In genomic region chr15:51622269-51623180, GRCh38 we compare ENCODE assay signal across 8 cellular contexts. TPM values are rescaled to one million over a fixed set of nuclear protein-coding genes. Genes with fewer than 3 reads are reported as not detected.
DNase-seq lines count a peak whose midpoint lies in the region; ATAC-seq and TF ChIP-seq lines count a peak whose summit lies in the region.

Gene DMXL2 (minus strand): TSS chr15:51622771. CDS start chr15:51622545, 226 bp downstream.

- peaks cover 16% of the 10 kb centered on the region for H3K4me1 ChIP-seq in HAP-1
- H3K4me1 ChIP-seq in heart left ventricle: peaks cover 0 to 47% (median 10%) of the 10 kb centered on the region in 12 donors
- H3K4me1 ChIP-seq in transverse colon: peaks cover 0 to 34% (median 20%) of the 10 kb centered on the region in 4 donors

- no peak for TF ChIP-seq EP300 in transverse colon (IDR thresholded peaks at IDR 0.05; ENCODE audit: low read depth)

- H3K36me3 ChIP-seq in HAP-1 (replicated peaks): no peaks in the 10 kb centered on the region
- no peaks in the 10 kb centered on the region for H3K36me3 ChIP-seq in heart left ventricle
- H3K36me3 ChIP-seq in transverse colon: no peaks in the 10 kb centered on the region

- intact Hi-C loops in heart left ventricle (cut with DNase I): no loop called here
- intact Hi-C loops in transverse colon (cut with DNase I; ENCODE audit: low total_unique reads): no loop called here

- TF ChIP-seq CTCF in NB4 (IDR thresholded peaks at IDR 0.05; ENCODE audit: low read depth, low read length) (no peak), heart left ventricle (IDR thresholded peaks at IDR 0.05) (no peak), transverse colon (IDR thresholded peaks at IDR 0.05) (peak in 1 of 5 experiments; percentile 1)

- WGBS in heart left ventricle, 4 donors: 0 to 1% (median 1%) methylated on average over 49 to 96 of the region's 96 CpGs
- WGBS in transverse colon (ENCODE audit: low coverage in 1 of 2), 2 donors: 1% methylated on average over 69 of the region's 96 CpGs; no CpG with 5 or more reads in 1 of the 2 donors

- TF ChIP-seq POLR2A in NB4 (IDR thresholded peaks at IDR 0.05; ENCODE audit: extremely low read depth, insufficient read length) (peak; percentile 60), heart left ventricle (IDR thresholded peaks at IDR 0.05) (peak in 1 of 2 donors; percentile 35), transverse colon (IDR thresholded peaks at IDR 0.05) (peak; percentile 47)

- H3K27me3 ChIP-seq in HAP-1 (ENCODE audit: low read depth): no peaks in the 10 kb centered on the region
- H3K27me3 ChIP-seq in heart left ventricle: no peaks in the 10 kb centered on the region
- H3K27me3 ChIP-seq in transverse colon: no peaks in the 10 kb centered on the region

- in situ Hi-C loops in HAP-1 (cut with MboI; ENCODE audit: low sequenced_read_pairs) (no loop called here), transverse colon (cut with MboI; ENCODE audit: low pct_ligation_motif_present in 1 of 4, low pct_unique_long_range_greater_than_20kb in 1 of 4, low sequenced_read_pairs in 3 of 4) (no loop called here)

- peak; percentile 71 to 92 (median 88) for ATAC-seq in heart left ventricle

- H3K9me3 ChIP-seq in HAP-1: no peaks in the 10 kb centered on the region
- no peaks in the 10 kb centered on the region for H3K9me3 ChIP-seq in heart left ventricle
- no peaks in the 10 kb centered on the region for H3K9me3 ChIP-seq in transverse colon

- H3K4me3 ChIP-seq in HAP-1: peak within 1 kb of the TSS; percentile 76
- peak within 1 kb of the TSS; percentile 91 for H3K4me3 ChIP-seq in NB4 (ENCODE audit: low read depth, low read length)
- peak within 1 kb of the TSS; percentile 73 to 95 (median 85) for H3K4me3 ChIP-seq in heart left ventricle
- peak within 1 kb of the TSS; percentile 40 to 88 (median 75) for H3K4me3 ChIP-seq in transverse colon

- DNase-seq in ELF-1 (ENCODE audit: low read depth, low spot score) (peak; percentile 91), HAP-1 (ENCODE audit: low spot score in 2 of 2) (peak; percentile 78 to 93), NB4 (ENCODE audit: low read depth) (peak; percentile 94), SW 1271 (lab: John Stamatoyannopoulos, UW) (peak; percentile 54 to 72), amniotic epithelial cell (ENCODE audit: low read depth) (peak; percentile 80), heart left ventricle (peak; percentile 85 to 94 (median 88)), pons (ENCODE audit: low spot score) (peak; percentile 79), transverse colon (peak; percentile 82)

- peak within 1 kb of the TSS in 11 of 12 donors; percentile 61 to 96 (median 76) for H3K27ac ChIP-seq in heart left ventricle
- peak within 1 kb of the TSS; percentile 87 to 92 (median 90) for H3K27ac ChIP-seq in transverse colon

RNA-seq across cellular contexts. Expression of gene DMXL2, which starts in this region (rescaled TPM):
- 10 to 100 TPM in 2 of 9 donors, 1 to 10 TPM in 7; 4.5 to 33.5 (median 8.1) TPM for total RNA-seq in heart left ventricle
- polyA plus RNA-seq in heart left ventricle: 1 to 10 TPM; 5.2 to 5.9 TPM
- 10 to 100 TPM; 35.8 to 75.9 (median 56.0) TPM for total RNA-seq in transverse colon

Comparison
In these comparisons a context has a peak if more than half of its experiments do, and no peak if none do; other contexts are left out.
1. Peak in every context shown above with its lines: DNase-seq, ATAC-seq, H3K4me3 ChIP-seq and H3K27ac ChIP-seq.